15 cellular contexts compared by ENCODE assay signal in genomic region chr19:8131517-8131916, GRCh38. TPM values are rescaled to one million over a fixed set of nuclear protein-coding genes. Genes with fewer than 3 reads are reported as not detected.
DNase-seq lines count a peak whose midpoint lies in the region; ATAC-seq and TF ChIP-seq lines count a peak whose summit lies in the region.
"Had no signal": no experiment of that assay in that cellular context is flagged by ENCODE, and none has a peak within 500 bp of the region (broad histone marks: within the 10 kb centered on the region; RNA-seq: fewer than 3 reads in every experiment).

No MANE protein-coding gene starts in this region.

- peak; percentile 42; the same call in 1 of the 3 replicates for ATAC-seq in SK-N-SH treated with all-trans-retinoic acid at 6 μM for 48 hours
- peak; percentile 15 for ATAC-seq in esophagus mucosa
- ATAC-seq in HG02798 (IDR thresholded peaks at IDR 0.05; ENCODE audit: poor library complexity, unreplicated experiment), result no peak

- H3K4me3 ChIP-seq in HEK293 (ENCODE audit: low read depth, low read length) (no peak overlapping the region), osteoblast (ENCODE audit: insufficient read depth, low read length) (no peak overlapping the region)
- H3K4me3 ChIP-seq: BLaER1 treated with 17β-estradiol and CSF1 and Interleukin-3, amounts not matched to agents 10 nM and 100 nM had no signal

- H3K27ac ChIP-seq in HEK293 (ENCODE audit: extremely low read depth, low read depth, low read length), result no peak overlapping the region
- H3K27ac ChIP-seq in osteoblast (ENCODE audit: low read depth, low read length), result no peak overlapping the region
- H3K27ac ChIP-seq: BLaER1 treated with 17β-estradiol and CSF1 and Interleukin-3, amounts not matched to agents 10 nM and 100 nM; HL-60 had no signal

- no peak overlapping the region for H3K4me2 ChIP-seq in osteoblast (ENCODE audit: insufficient read depth, low read length)
- H3K4me2 ChIP-seq: BLaER1 treated with 17β-estradiol and CSF1 and Interleukin-3, amounts not matched to agents 10 nM and 100 nM had no signal

- no peaks in the 10 kb centered on the region for H4K20me1 ChIP-seq in osteoblast (ENCODE audit: insufficient read depth, low read length)
- H4K20me1 ChIP-seq: BLaER1 treated with 17β-estradiol and CSF1 and Interleukin-3, amounts not matched to agents 10 nM and 100 nM had no signal

- CTCF ChIA-PET in HEK293 (lab: Yijun Ruan, JAX), result no interaction called here

- H3K36me3 ChIP-seq in HEK293 (ENCODE audit: control insufficient read depth in 2 of 2, insufficient read depth in 1 of 2, low read length in 2 of 2) (peaks cover 0 to 3% of the 10 kb centered on the region in 2 experiments; a peak in 1 of 3 replicates), osteoblast (ENCODE audit: insufficient read depth, low read length) (no peaks in the 10 kb centered on the region)
- H3K36me3 ChIP-seq: BLaER1 treated with 17β-estradiol and CSF1 and Interleukin-3, amounts not matched to agents 10 nM and 100 nM had no signal

- no peak overlapping the region for H2AFZ ChIP-seq in osteoblast (ENCODE audit: low read length)

- H3K4me1 ChIP-seq in HEK293 (ENCODE audit: control insufficient read depth, insufficient read depth, low read length), result peaks cover 2% of the 10 kb centered on the region; the same call in 1 of the 2 replicates
- H3K4me1 ChIP-seq in osteoblast (ENCODE audit: insufficient read depth, low read length), result no peaks in the 10 kb centered on the region
- H3K4me1 ChIP-seq: Caco-2 had no signal

- TF ChIP-seq CTCF in HEK293 (tag by site-specific recombination; IDR thresholded peaks at IDR 0.05) (no peak), osteoblast (IDR thresholded peaks at IDR 0.05; ENCODE audit: extremely low read depth, low read depth, low read length) (no peak)

- POLR2A ChIA-PET in HEK293 (lab: Yijun Ruan, JAX), result interaction anchor here (1.5 kb wide), 1 partner anchor 188 kb away, joined by 3 read pairs; the partner anchor contains the start of gene TIMM44

- no peaks in the 10 kb centered on the region for H3K9me3 ChIP-seq in HEK293 (ENCODE audit: control insufficient read depth, insufficient read depth, low read depth, low read length)
- no peaks in the 10 kb centered on the region for H3K9me3 ChIP-seq in osteoblast (ENCODE audit: low read depth, low read length)
- H3K9me3 ChIP-seq: BLaER1 treated with 17β-estradiol and CSF1 and Interleukin-3, amounts not matched to agents 10 nM and 100 nM; Caco-2 had no signal

- H3K79me2 ChIP-seq in osteoblast (ENCODE audit: insufficient read depth, low read length), result no peaks in the 10 kb centered on the region

- DNase-seq in osteoblast (ENCODE audit: insufficient read length, low spot score, missing footprints) (peak; percentile 36), NCI-H2227 (lab: John Stamatoyannopoulos, UW; ENCODE audit: unreplicated experiment) (no peak), CD1c-positive myeloid dendritic cell (ENCODE audit: extremely low spot score) (no peak)
- DNase-seq: Caco-2; CD4-positive, CD25-positive, alpha-beta regulatory T cell; H9 had no signal

- no peaks in the 10 kb centered on the region for H3K27me3 ChIP-seq in osteoblast (ENCODE audit: insufficient read depth, low read length)
- H3K27me3 ChIP-seq: BLaER1 treated with 17β-estradiol and CSF1 and Interleukin-3, amounts not matched to agents 10 nM and 100 nM had no signal

TF ChIP-seq in HEK293, 187 proteins besides CTCF, POLR2A, EP300 and RAD21:
- TF ChIP-seq, protein P1, sequence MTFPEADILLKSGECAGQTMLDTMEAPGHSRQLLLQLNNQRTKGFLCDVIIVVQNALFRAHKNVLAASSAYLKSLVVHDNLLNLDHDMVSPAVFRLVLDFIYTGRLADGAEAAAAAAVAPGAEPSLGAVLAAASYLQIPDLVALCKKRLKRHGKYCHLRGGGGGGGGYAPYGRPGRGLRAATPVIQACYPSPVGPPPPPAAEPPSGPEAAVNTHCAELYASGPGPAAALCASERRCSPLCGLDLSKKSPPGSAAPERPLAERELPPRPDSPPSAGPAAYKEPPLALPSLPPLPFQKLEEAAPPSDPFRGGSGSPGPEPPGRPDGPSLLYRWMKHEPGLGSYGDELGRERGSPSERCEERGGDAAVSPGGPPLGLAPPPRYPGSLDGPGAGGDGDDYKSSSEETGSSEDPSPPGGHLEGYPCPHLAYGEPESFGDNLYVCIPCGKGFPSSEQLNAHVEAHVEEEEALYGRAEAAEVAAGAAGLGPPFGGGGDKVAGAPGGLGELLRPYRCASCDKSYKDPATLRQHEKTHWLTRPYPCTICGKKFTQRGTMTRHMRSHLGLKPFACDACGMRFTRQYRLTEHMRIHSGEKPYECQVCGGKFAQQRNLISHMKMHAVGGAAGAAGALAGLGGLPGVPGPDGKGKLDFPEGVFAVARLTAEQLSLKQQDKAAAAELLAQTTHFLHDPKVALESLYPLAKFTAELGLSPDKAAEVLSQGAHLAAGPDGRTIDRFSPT (tag by site-specific recombination; IDR thresholded peaks at IDR 0.05), result 0 out of 2 replicates have a peak, but pooled peaks have one; percentile 32
- TF ChIP-seq ZNF837 (tag by site-specific recombination; IDR thresholded peaks at IDR 0.05), result no peak
TF ChIP-seq in HEK293: peak in this region for 1.

TF ChIP-seq in SK-N-SH treated with all-trans-retinoic acid at 6 μM for 48 hours, 23 proteins besides CTCF, POLR2A, EP300 and RAD21:
- TF ChIP-seq BACH2 (CRISPR knock-in tag; IDR thresholded peaks at IDR 0.05; ENCODE audit: borderline replicate concordance) (no peak), TCF4 (CRISPR knock-in tag; IDR thresholded peaks at IDR 0.05; ENCODE audit: borderline replicate concordance) (peak; percentile 46; the same call in 1 of the 2 replicates), POU6F1 (CRISPR knock-in tag; IDR thresholded peaks at IDR 0.05; ENCODE audit: borderline replicate concordance, low read depth) (no peak)
TF ChIP-seq in SK-N-SH treated with all-trans-retinoic acid at 6 μM for 48 hours: peak in this region for 1.

RNA-seq across cellular contexts. Expression of gene FBN3, which starts 17.9 kb away (rescaled TPM):
- total RNA-seq in esophagus mucosa (0.16 TPM), osteoblast (not detected in 2 replicates)
- total RNA-seq: A172, B cell, HT1080 had no signal
